ENCODE assay signal across 8 cellular contexts in the genomic region with DNA sequence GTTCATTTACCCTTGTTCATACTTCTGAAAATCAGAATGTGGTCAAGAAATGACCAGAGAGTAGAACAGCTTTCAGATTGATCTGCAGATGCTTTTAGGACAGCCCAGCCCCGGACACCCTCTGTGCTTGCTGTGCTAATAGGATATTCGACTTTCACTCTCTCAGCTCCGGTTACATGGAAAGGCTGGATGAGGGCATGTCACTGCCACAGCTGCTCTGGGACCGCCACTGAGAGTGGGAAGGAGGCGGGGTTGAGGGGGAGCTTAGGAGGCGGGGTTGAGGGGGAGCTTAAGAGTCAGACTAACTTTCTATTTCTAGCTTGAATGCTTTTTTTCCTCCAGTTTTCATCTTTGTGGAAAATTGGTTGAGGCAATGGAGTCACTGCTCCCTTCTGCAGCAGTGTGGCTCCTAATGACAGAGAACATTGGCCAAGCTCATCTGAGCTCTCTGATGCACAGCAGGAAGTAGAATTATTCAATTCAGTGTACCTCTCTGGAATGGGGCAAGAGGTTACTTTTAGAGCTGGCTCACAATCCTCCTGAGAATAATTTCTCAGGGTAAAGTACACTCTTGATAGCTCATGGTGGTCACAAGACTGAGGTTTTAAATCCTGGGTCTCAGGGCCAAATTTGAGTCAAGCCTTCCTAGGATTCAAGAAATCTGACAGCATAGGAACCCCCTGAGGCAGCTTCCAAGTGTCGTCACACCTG.
A peak's percentile ranks its signal among the peaks of the same experiment; 100 is the strongest.
DNase-seq lines count a peak whose midpoint lies in the region; ATAC-seq and TF ChIP-seq lines count a peak whose summit lies in the region.

No MANE protein-coding gene starts in this region.

- H3K4me3 ChIP-seq in epithelial cell of proximal tubule (ENCODE audit: low read depth, low read length), result no peak overlapping the region

- peak overlapping the region; percentile 13 to 60 (median 41) for H3K4me3 Mint-ChIP-seq in nephron

- no peaks in the 10 kb centered on the region for H3K27me3 Mint-ChIP-seq in nephron (ENCODE audit: low read depth)

- TF ChIP-seq CTCF in epithelial cell of proximal tubule (conservative IDR thresholded peaks at IDR 0.05; ENCODE audit: low read depth, low read length) (no peak), nephron (IDR thresholded peaks at IDR 0.05; ENCODE audit: unreplicated experiment in 3 of 3) (no peak)

- peaks cover 39% of the 10 kb centered on the region for H3K4me1 Mint-ChIP-seq in nephron

- peak; percentile 77 for DNase-seq in AG08396 (ENCODE audit: low spot score)
- peak; percentile 88 for DNase-seq in NCI-H2171 treated with DMSO at 0.1 percent for 48 hours (lab: John Stamatoyannopoulos, UW)
- peak; percentile 31 for DNase-seq in epithelial cell of proximal tubule (ENCODE audit: low read depth)
- DNase-seq in activated T-cell treated with anti-CD3 and anti-CD28 coated beads for 4 hours, result no peak
- DNase-seq in activated CD4-positive, CD25-positive, alpha-beta regulatory T cell treated with anti-CD3 and anti-CD28 coated beads, Interleukin-2, amount 50 U/mL, for 72 hours, result no peak
- no peak for DNase-seq in NCI-H1436 (lab: John Stamatoyannopoulos, UW)

- peaks cover 43% of the 10 kb centered on the region for H3K36me3 Mint-ChIP-seq in nephron (ENCODE audit: low read depth)

- H3K27ac Mint-ChIP-seq in nephron, result peak overlapping the region; percentile 79 to 94 (median 88)

- no peak for ATAC-seq in GM19397 (IDR thresholded peaks at IDR 0.05; ENCODE audit: unreplicated experiment)

- H3K9me3 Mint-ChIP-seq in nephron, result no peaks in the 10 kb centered on the region

Comparison
In these comparisons a context has a peak if more than half of its experiments do, and no peak if none do; other contexts are left out.
1. DNase-seq: peak in AG08396 (single experiment), NCI-H2171 treated with DMSO at 0.1 percent for 48 hours (single experiment) and epithelial cell of proximal tubule (single experiment); none in activated T-cell treated with anti-CD3 and anti-CD28 coated beads for 4 hours (single experiment), activated CD4-positive, CD25-positive, alpha-beta regulatory T cell treated with anti-CD3 and anti-CD28 coated beads, Interleukin-2, amount 50 U/mL, for 72 hours (single experiment) and NCI-H1436 (single experiment).